18 cellular contexts compared by ENCODE assay signal in the genomic region with DNA sequence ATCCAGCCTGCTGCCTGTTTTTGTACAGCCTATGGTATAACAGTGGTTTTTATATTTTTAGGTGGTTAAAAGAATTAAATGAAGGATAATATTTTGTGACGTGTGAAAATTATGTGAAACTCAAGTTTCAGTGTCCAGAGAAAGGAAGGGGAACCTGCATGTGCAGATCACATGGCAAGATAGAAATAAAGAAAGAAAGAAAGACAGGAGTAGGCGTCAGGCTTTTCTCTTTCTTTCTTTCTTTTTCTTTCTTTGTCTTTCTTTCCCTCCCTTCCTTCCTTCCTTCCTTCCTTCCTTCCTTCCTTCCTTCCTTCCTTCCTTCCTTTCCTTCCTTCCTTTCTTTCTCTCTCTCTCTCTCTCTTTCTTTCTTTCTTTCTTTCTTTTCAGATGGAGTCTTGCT. TPM values are rescaled to one million over a fixed set of nuclear protein-coding genes. Genes with fewer than 3 reads are reported as not detected.
DNase-seq lines count a peak whose midpoint lies in the region; ATAC-seq and TF ChIP-seq lines count a peak whose summit lies in the region.
"Had no signal": no experiment of that assay in that cellular context is flagged by ENCODE, and none has a peak within 500 bp of the region (broad histone marks: within the 10 kb centered on the region; RNA-seq: fewer than 3 reads in every experiment).

No MANE protein-coding gene starts in this region.

- WGBS in H9 (ENCODE audit: extremely low coverage, insufficient read length, low lambda C conversion rate), result 100% methylated on average over 1 of the region's 2 CpGs
- WGBS in upper lobe of left lung, 2 donors, result 55 to 78% methylated on average over 2 of the region's 2 CpGs

- H3K4me2 ChIP-seq in H9 (ENCODE audit: insufficient read depth, insufficient read length, low read length), result no peak overlapping the region

- no peak overlapping the region for H3K4me3 ChIP-seq in upper lobe of left lung

- H3T11ph ChIP-seq in H9 (ENCODE audit: low read length), result no peak overlapping the region

- H2BK120ac ChIP-seq in H9 (ENCODE audit: low read depth, low read length, poor library complexity, severe bottlenecking), result no peak overlapping the region

- no peak for TF ChIP-seq CTCF in H9 (conservative IDR thresholded peaks at IDR 0.05)
- TF ChIP-seq CTCF in upper lobe of left lung (IDR thresholded peaks at IDR 0.05), result no peak

- H2BK5ac ChIP-seq in H9 (ENCODE audit: insufficient read length, low read length), result no peak overlapping the region

- no peak for TF ChIP-seq EP300 in upper lobe of left lung (IDR thresholded peaks at IDR 0.05)

- no peaks in the 10 kb centered on the region for H3K9me3 Mint-ChIP-seq in activated CD4-positive, alpha-beta T cell treated with anti-CD3 and anti-CD28 coated beads for 36 hours (ENCODE audit: low read depth)
- H3K9me3 Mint-ChIP-seq in activated naive CD4-positive, alpha-beta T cell treated with anti-CD3 and anti-CD28 coated beads, Interleukin-2, amount 10 ng/mL, durations not matched to agents 7 days and 5 days, result peaks cover 2% of the 10 kb centered on the region
- no peaks in the 10 kb centered on the region for H3K9me3 Mint-ChIP-seq in activated naive CD8-positive, alpha-beta T cell (ENCODE audit: low read depth)
- H3K9me3 Mint-ChIP-seq in memory B cell (no peaks in the 10 kb centered on the region), H9 (peaks cover 66 to 72% of the 10 kb centered on the region in 2 experiments)

- TF ChIP-seq POLR2A in upper lobe of left lung (IDR thresholded peaks at IDR 0.05), result no peak

- no peak for ATAC-seq in activated CD4-positive, alpha-beta T cell treated with anti-CD3 and anti-CD28 coated beads for 36 hours
- ATAC-seq in memory B cell (ENCODE audit: low read depth) (no peak), upper lobe of left lung (ENCODE audit: low FRiP score in 2 of 2) (no peak)

- H2BK15ac ChIP-seq in H9 (ENCODE audit: low read depth, low read length), result no peak overlapping the region

- no peak overlapping the region for H3K18ac ChIP-seq in H9 (ENCODE audit: insufficient read length, low read depth, low read length)

- H3K4ac ChIP-seq in H9 (ENCODE audit: low read depth, low read length), result no peak overlapping the region

- H4K5ac ChIP-seq in H9 (ENCODE audit: insufficient read length, low read depth, low read length), result no peak overlapping the region

- no peaks in the 10 kb centered on the region for H3K4me1 ChIP-seq in H9 (ENCODE audit: insufficient read depth, low read length)
- H3K4me1 ChIP-seq in upper lobe of left lung, result no peaks in the 10 kb centered on the region

- H3K27ac ChIP-seq in H9 (ENCODE audit: insufficient read length, low read depth, low read length) (no peak overlapping the region), upper lobe of left lung (no peak overlapping the region)
- H3K27ac ChIP-seq: HL-60 had no signal

- H2AK5ac ChIP-seq in H9 (ENCODE audit: insufficient read length, low read length), result no peak overlapping the region

- H4K20me1 ChIP-seq in H9 (ENCODE audit: control insufficient read depth, insufficient read depth, insufficient read length), result no peaks in the 10 kb centered on the region

- H3K23me2 ChIP-seq in H9 (ENCODE audit: insufficient read length, low read depth, low read length, poor library complexity, severe bottlenecking), result no peaks in the 10 kb centered on the region

- no peak overlapping the region for H3K56ac ChIP-seq in H9 (ENCODE audit: insufficient read length, low read depth, low read length)

- H3K79me2 ChIP-seq in H9 (ENCODE audit: insufficient read depth, low read length), result no peaks in the 10 kb centered on the region

- CTCF ChIA-PET in activated CD4-positive, alpha-beta T cell treated with anti-CD3 and anti-CD28 coated beads for 36 hours (lab: Charles Lee), result no interaction called here
- CTCF ChIA-PET in activated naive CD4-positive, alpha-beta T cell treated with anti-CD3 and anti-CD28 coated beads, Interleukin-2, amount 10 ng/mL, durations not matched to agents 7 days and 5 days (lab: Charles Lee), result no interaction called here

- no peak overlapping the region for H3K4me3 Mint-ChIP-seq in activated CD4-positive, alpha-beta T cell treated with anti-CD3 and anti-CD28 coated beads for 36 hours
- no peak overlapping the region for H3K4me3 Mint-ChIP-seq in activated naive CD4-positive, alpha-beta T cell treated with anti-CD3 and anti-CD28 coated beads, Interleukin-2, amount 10 ng/mL, durations not matched to agents 7 days and 5 days
- no peak overlapping the region for H3K4me3 Mint-ChIP-seq in activated naive CD8-positive, alpha-beta T cell
- no peak overlapping the region for H3K4me3 Mint-ChIP-seq in memory B cell
- no peak overlapping the region for H3K4me3 Mint-ChIP-seq in H9
- H3K4me3 Mint-ChIP-seq: CD14-positive monocyte, HFFc6 had no signal

- no peak overlapping the region for H2BK20ac ChIP-seq in H9 (ENCODE audit: low read depth, low read length, poor library complexity, severe bottlenecking)

- POLR2A ChIA-PET in activated CD4-positive, alpha-beta T cell treated with anti-CD3 and anti-CD28 coated beads for 36 hours (lab: Charles Lee), result interaction anchor here (0.6 kb wide), 1 partner anchor 37 kb away, joined by 3 read pairs; no protein-coding TSS in a partner anchor

- H3K27ac Mint-ChIP-seq in activated CD4-positive, alpha-beta T cell treated with anti-CD3 and anti-CD28 coated beads for 36 hours, result peak overlapping the region; percentile 87
- H3K27ac Mint-ChIP-seq in activated naive CD4-positive, alpha-beta T cell treated with anti-CD3 and anti-CD28 coated beads, Interleukin-2, amount 10 ng/mL, durations not matched to agents 7 days and 5 days, result peak overlapping the region; percentile 60
- peak overlapping the region; percentile 28 for H3K27ac Mint-ChIP-seq in activated naive CD8-positive, alpha-beta T cell
- H3K27ac Mint-ChIP-seq in memory B cell, result peak overlapping the region; percentile 26
- H3K27ac Mint-ChIP-seq in H9, result no peak overlapping the region
- H3K27ac Mint-ChIP-seq: CD14-positive monocyte, HFFc6 had no signal

- intact Hi-C loops in activated CD4-positive, alpha-beta T cell treated with anti-CD3 and anti-CD28 coated beads for 36 hours (cut with DNase I, micrococcal nuclease), result no loop called here

- DNase-seq in activated CD4-positive, alpha-beta T cell treated with anti-CD3 and anti-CD28 coated beads for 36 hours, result no peak
- no peak for DNase-seq in activated CD4-positive, alpha-beta T cell treated with anti-CD3 and anti-CD28 coated beads, Interleukin-2, amount 50 U/mL, for 4 hours
- DNase-seq in activated naive CD4-positive, alpha-beta T cell treated with anti-CD3 and anti-CD28 coated beads, Interleukin-2, amount 10 ng/mL, durations not matched to agents 7 days and 5 days, result no peak
- no peak for DNase-seq in activated naive CD4-positive, alpha-beta T cell treated with anti-CD3 and anti-CD28 coated beads, Interleukin-2, amount 50 U/mL, for 16 hours
- no peak for DNase-seq in memory B cell (ENCODE audit: low spot score in 2 of 2)
- no peak for DNase-seq in H9
- no peak for DNase-seq in upper lobe of left lung
- DNase-seq: 8988T, DMS79 treated with DMSO at 0.1 percent for 48 hours, HFFc6, NCI-H1417, NCI-H187, NCI-H2107, NCI-H510A treated with DMSO at 0.1 percent for 48 hours, NCI-H774 had no signal

- no peak overlapping the region for H2BK12ac ChIP-seq in H9 (ENCODE audit: insufficient read length, low read depth, low read length)

- no peaks in the 10 kb centered on the region for H3K36me3 ChIP-seq in upper lobe of left lung

- no peak overlapping the region for H3K9ac ChIP-seq in H9 (ENCODE audit: extremely low read depth, insufficient read length, low read length)

- peaks cover 32% of the 10 kb centered on the region for H3K9me3 ChIP-seq in H9 (ENCODE audit: control insufficient read depth, low read depth, low read length)
- H3K9me3 ChIP-seq in upper lobe of left lung, result no peaks in the 10 kb centered on the region

- no peak overlapping the region for H2AFZ ChIP-seq in H9 (ENCODE audit: low read length)

- H3K23ac ChIP-seq in H9 (ENCODE audit: insufficient read length, low read depth, low read length), result no peak overlapping the region

- H3K4me1 Mint-ChIP-seq in activated CD4-positive, alpha-beta T cell treated with anti-CD3 and anti-CD28 coated beads for 36 hours, result peaks cover 50% of the 10 kb centered on the region
- H3K4me1 Mint-ChIP-seq in activated naive CD4-positive, alpha-beta T cell treated with anti-CD3 and anti-CD28 coated beads, Interleukin-2, amount 10 ng/mL, durations not matched to agents 7 days and 5 days, result peaks cover 40% of the 10 kb centered on the region
- H3K4me1 Mint-ChIP-seq in activated naive CD8-positive, alpha-beta T cell (ENCODE audit: low read depth), result peaks cover 24% of the 10 kb centered on the region
- H3K4me1 Mint-ChIP-seq in memory B cell (peaks cover 14% of the 10 kb centered on the region), H9 (no peaks in the 10 kb centered on the region)

- H3K36me3 Mint-ChIP-seq in activated CD4-positive, alpha-beta T cell treated with anti-CD3 and anti-CD28 coated beads for 36 hours (ENCODE audit: low read depth), result peaks cover 11% of the 10 kb centered on the region
- no peaks in the 10 kb centered on the region for H3K36me3 Mint-ChIP-seq in activated naive CD4-positive, alpha-beta T cell treated with anti-CD3 and anti-CD28 coated beads, Interleukin-2, amount 10 ng/mL, durations not matched to agents 7 days and 5 days
- H3K36me3 Mint-ChIP-seq in activated naive CD8-positive, alpha-beta T cell, result no peaks in the 10 kb centered on the region
- H3K36me3 Mint-ChIP-seq in memory B cell, result no peaks in the 10 kb centered on the region
- peaks cover 0 to 3% (median 3%) of the 10 kb centered on the region in 3 experiments; a peak in 4 of 7 replicates for H3K36me3 Mint-ChIP-seq in H9 (ENCODE audit: insufficient read depth in 1 of 3, low read depth in 3 of 3)
- H3K36me3 Mint-ChIP-seq: CD14-positive monocyte had no signal

- H4K91ac ChIP-seq in H9 (ENCODE audit: insufficient read length, low read depth, low read length), result no peak overlapping the region

- H3K27me3 Mint-ChIP-seq in activated CD4-positive, alpha-beta T cell treated with anti-CD3 and anti-CD28 coated beads for 36 hours, result no peaks in the 10 kb centered on the region
- H3K27me3 Mint-ChIP-seq in activated naive CD4-positive, alpha-beta T cell treated with anti-CD3 and anti-CD28 coated beads, Interleukin-2, amount 10 ng/mL, durations not matched to agents 7 days and 5 days, result no peaks in the 10 kb centered on the region
- H3K27me3 Mint-ChIP-seq in activated naive CD8-positive, alpha-beta T cell, result no peaks in the 10 kb centered on the region
- H3K27me3 Mint-ChIP-seq in memory B cell (no peaks in the 10 kb centered on the region), H9 (ENCODE audit: low read depth) (no peaks in the 10 kb centered on the region; the same call in 1 of the 2 replicates)

- H3K79me1 ChIP-seq in H9 (ENCODE audit: insufficient read depth, low read depth, low read length, poor library complexity, severe bottlenecking), result no peaks in the 10 kb centered on the region

- no peak overlapping the region for H3K14ac ChIP-seq in H9 (ENCODE audit: insufficient read depth, low read length)

- no peak overlapping the region for H4K8ac ChIP-seq in H9 (replicated peaks; ENCODE audit: insufficient read length, low read depth, low read length)

- H3K27me3 ChIP-seq in H9 (ENCODE audit: insufficient read depth, low read length) (no peaks in the 10 kb centered on the region), upper lobe of left lung (no peaks in the 10 kb centered on the region)

RNA-seq across cellular contexts. Expression of a gene that starts 42.0 kb away (rescaled TPM):
- 100 to 1,000 TPM; 513 to 554 TPM for total RNA-seq in activated CD4-positive, alpha-beta T cell treated with anti-CD3 and anti-CD28 coated beads for 36 hours
- total RNA-seq in H9 (2021) (206 and 230 TPM in 2 replicates), upper lobe of left lung (100 to 1,000 TPM in 5 of 6 donors, 10 to 100 TPM in 1; 98.1 to 136 (median 121) TPM)

Comparison
In these comparisons a context has a peak if more than half of its experiments do, and no peak if none do; other contexts are left out.
1. H3K27ac Mint-ChIP-seq: peak in activated CD4-positive, alpha-beta T cell treated with anti-CD3 and anti-CD28 coated beads for 36 hours (single experiment), activated naive CD4-positive, alpha-beta T cell treated with anti-CD3 and anti-CD28 coated beads, Interleukin-2, amount 10 ng/mL, durations not matched to agents 7 days and 5 days (single experiment), activated naive CD8-positive, alpha-beta T cell (single experiment) and memory B cell (single experiment); none in H9 (0 of 3).